ENCODE assay signal across 20 cellular contexts in the genomic region with DNA sequence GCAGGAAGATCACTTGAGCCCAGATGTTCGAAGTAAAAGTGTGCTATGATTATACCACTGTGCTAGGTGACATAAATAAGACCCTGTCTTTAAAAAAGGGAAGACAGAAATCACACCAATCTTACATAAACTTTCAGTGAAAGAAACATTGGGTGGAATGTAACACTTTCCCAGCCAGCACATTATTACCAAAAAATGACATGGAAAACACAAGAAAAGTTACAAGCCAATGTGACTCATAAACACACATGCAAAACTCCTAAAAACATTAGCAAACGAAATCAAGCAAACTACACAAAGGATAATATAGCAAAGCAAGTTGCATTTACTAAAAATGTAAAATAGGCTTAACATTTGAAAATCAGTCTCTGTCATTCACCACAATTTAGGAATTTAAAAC.
"Had no signal": no experiment of that assay in that cellular context is flagged by ENCODE, and none has a peak within 500 bp of the region (broad histone marks: within the 10 kb centered on the region; RNA-seq: fewer than 3 reads in every experiment).

No MANE protein-coding gene starts in this region.

- H3K4me3 Mint-ChIP-seq: endodermal cell, naive B cell, nephron had no signal

- H3K27me3 Mint-ChIP-seq: naive B cell, progenitor cell of endocrine pancreas had no signal

- ATAC-seq: gastrocnemius medialis, heart right ventricle, pancreas, right cardiac atrium had no signal

- H3K9me3 ChIP-seq: gastrocnemius medialis, pancreas, stomach, thoracic aorta, transverse colon had no signal

- H3K27ac ChIP-seq: gastrocnemius medialis, heart right ventricle, pancreas, stomach, thoracic aorta, transverse colon had no signal

- DNase-seq: effector CD4-positive, alpha-beta T cell; endodermal cell; gastrocnemius medialis; heart right ventricle; hypothalamus; kidney glomerular epithelial cell; mesendoderm; naive B cell; occipital lobe; pancreas; right cardiac atrium; small intestine; stimulated activated CD4-positive, alpha-beta T cell treated with anti-CD3 and anti-CD28 coated beads, Interleukin-12 subunit alpha, Interleukin-12 subunit beta, amount 100 ng/mL, for 4 hours; stimulated activated naive CD4-positive, alpha-beta T cell; stomach; substantia nigra; transverse colon had no signal

- H3K4me1 ChIP-seq: gastrocnemius medialis, pancreas had no signal

- H3K36me3 Mint-ChIP-seq: naive B cell had no signal

- H3K4me1 Mint-ChIP-seq: endodermal cell, nephron had no signal

- H3K4me3 ChIP-seq: gastrocnemius medialis, heart right ventricle, pancreas, stomach, thoracic aorta, transverse colon had no signal

- H3K36me3 ChIP-seq: gastrocnemius medialis, heart right ventricle, pancreas, stomach, thoracic aorta, transverse colon had no signal

- H3K27me3 ChIP-seq: gastrocnemius medialis, heart right ventricle, pancreas, stomach, transverse colon had no signal

- H3K9me3 Mint-ChIP-seq: endodermal cell had no signal

- H3K27ac Mint-ChIP-seq: endodermal cell, nephron, progenitor cell of endocrine pancreas had no signal
